ENCODE assay signal across 8 cellular contexts in genomic region chr3:15646924-15647511, GRCh38. TPM values are rescaled to one million over a fixed set of nuclear protein-coding genes. Genes with fewer than 3 reads are reported as not detected.
DNase-seq lines count a peak whose midpoint lies in the region; ATAC-seq, FAIRE-seq and TF ChIP-seq lines count a peak whose summit lies in the region.

No MANE protein-coding gene starts in this region.

- H2AFZ ChIP-seq in SU-DHL-6 (ENCODE audit: low read depth, low read length, severe bottlenecking), result no peak overlapping the region
- no peak overlapping the region for H2AFZ ChIP-seq in fibroblast of lung (ENCODE audit: low read length)

- ATAC-seq in HG02759 (IDR thresholded peaks at IDR 0.05; ENCODE audit: unreplicated experiment), result peak; percentile 24

- H3K79me2 ChIP-seq in SU-DHL-6 (ENCODE audit: insufficient read depth, low read length) (no peaks in the 10 kb centered on the region), fibroblast of lung (ENCODE audit: control insufficient read depth, insufficient read depth, low read length) (no peaks in the 10 kb centered on the region)

- DNase-seq in ELF-1 (ENCODE audit: low read depth, low spot score) (peak; percentile 74), fibroblast of lung (ENCODE audit: low read depth in 2 of 2) (peak; percentile 99 to 100), NCI-H2196 (lab: John Stamatoyannopoulos, UW; ENCODE audit: unreplicated experiment) (no peak), D721Med (ENCODE audit: insufficient read length, low spot score) (no peak), medulla oblongata (ENCODE audit: extremely low spot score) (no peak)

- H3K27ac ChIP-seq in SU-DHL-6 (ENCODE audit: low read depth, low read length), result no peak overlapping the region; the same call in 1 of the 2 replicates
- peak overlapping the region; percentile 91 for H3K27ac ChIP-seq in fibroblast of lung (ENCODE audit: insufficient read depth, low read length)
- peak overlapping the region; percentile 80 for H3K27ac ChIP-seq in rectal smooth muscle tissue (ENCODE audit: low read depth, low read length)

- H3K9me2 ChIP-seq in SU-DHL-6 (replicated peaks; ENCODE audit: insufficient read depth, low read length), result no peaks in the 10 kb centered on the region

- H3K4me1 ChIP-seq in fibroblast of lung (ENCODE audit: control insufficient read depth, extremely low read depth, insufficient read depth, low read length), result peaks cover 28% of the 10 kb centered on the region
- peaks cover 24% of the 10 kb centered on the region for H3K4me1 ChIP-seq in rectal smooth muscle tissue (ENCODE audit: control insufficient read depth, insufficient read depth, low read length)

- no peak for TF ChIP-seq CTCF in SU-DHL-6 (IDR thresholded peaks at IDR 0.05; ENCODE audit: insufficient read depth, low read length, poor library complexity, severe bottlenecking)
- no peak for TF ChIP-seq CTCF in fibroblast of lung (conservative IDR thresholded peaks at IDR 0.05 in 1 of 2, IDR thresholded peaks at IDR 0.05 in 1 of 2; ENCODE audit: low read depth in 1 of 2, low read length in 2 of 2)
- TF ChIP-seq CTCF in D721Med (IDR thresholded peaks at IDR 0.05; ENCODE audit: insufficient read depth, missing control alignments), result no peak

- H3K4me3 ChIP-seq in SU-DHL-6 (ENCODE audit: insufficient read depth, low read length, poor library complexity, severe bottlenecking) (no peak overlapping the region), fibroblast of lung (replicated peaks in 1 of 4; ENCODE audit: control extremely low read depth in 1 of 4, insufficient read depth in 1 of 4, low read depth in 3 of 4, low read length in 4 of 4) (peak overlapping the region in 2 of 4 experiments; percentile 9 to 15), rectal smooth muscle tissue (ENCODE audit: low read length) (peak overlapping the region; percentile 2)

- H3K36me3 ChIP-seq in SU-DHL-6 (ENCODE audit: low read length) (no peaks in the 10 kb centered on the region), fibroblast of lung (ENCODE audit: control insufficient read depth, insufficient read depth, low read length) (no peaks in the 10 kb centered on the region), rectal smooth muscle tissue (ENCODE audit: control insufficient read depth, insufficient read depth, low read length) (no peaks in the 10 kb centered on the region)

- H3K27me3 ChIP-seq in SU-DHL-6 (ENCODE audit: low read length), result no peaks in the 10 kb centered on the region
- no peaks in the 10 kb centered on the region for H3K27me3 ChIP-seq in fibroblast of lung (ENCODE audit: control insufficient read depth, insufficient read depth, low read length)
- no peaks in the 10 kb centered on the region for H3K27me3 ChIP-seq in rectal smooth muscle tissue (ENCODE audit: control insufficient read depth, insufficient read depth, low read length)

- peak overlapping the region; percentile 31 for H3K4me2 ChIP-seq in SU-DHL-6 (ENCODE audit: low read depth, low read length, poor library complexity, severe bottlenecking)
- H3K4me2 ChIP-seq in fibroblast of lung (ENCODE audit: extremely low read depth, insufficient read depth, low read length), result peak overlapping the region; percentile 51

- H3F3A ChIP-seq in SU-DHL-6 (ENCODE audit: insufficient read depth), result no peaks in the 10 kb centered on the region

- FAIRE-seq in D721Med (lab: Jason Lieb, UNC), result no peak

- no peak overlapping the region for H3K9ac ChIP-seq in SU-DHL-6 (ENCODE audit: low read length)
- peak overlapping the region; percentile 50 for H3K9ac ChIP-seq in fibroblast of lung (ENCODE audit: insufficient read depth, low read length)
- H3K9ac ChIP-seq in rectal smooth muscle tissue (ENCODE audit: low read length), result no peak overlapping the region

- no peaks in the 10 kb centered on the region for H4K20me1 ChIP-seq in SU-DHL-6 (ENCODE audit: low read depth, low read length)
- no peaks in the 10 kb centered on the region for H4K20me1 ChIP-seq in fibroblast of lung (ENCODE audit: control insufficient read depth, extremely low read depth, insufficient read depth, low read length)

- H3K9me3 ChIP-seq in SU-DHL-6 (ENCODE audit: insufficient read depth, low read length), result no peaks in the 10 kb centered on the region
- H3K9me3 ChIP-seq in fibroblast of lung (ENCODE audit: control insufficient read depth, insufficient read depth, low read depth, low read length), result no peaks in the 10 kb centered on the region

RNA-seq across cellular contexts. Expression of gene BTD, which starts 45.5 kb away (rescaled TPM):
- total RNA-seq in fibroblast of lung, result 18.0 and 24.9 TPM in 2 replicates
- polyA plus RNA-seq in fibroblast of lung, result 19.1 and 24.4 TPM in 2 replicates
- polyA plus RNA-seq in fibroblast of lung (2012), result 13.7 and 18.6 TPM in 2 replicates
- polyA minus RNA-seq in fibroblast of lung (ENCODE audit: low replicate concordance), result 12.3 and 24.7 TPM in 2 replicates

RNA-seq across cellular contexts. Expression of gene HACL1, which starts 45.6 kb away (rescaled TPM):
- 16.4 and 20.6 TPM in 2 replicates for total RNA-seq in fibroblast of lung
- 16.0 and 17.7 TPM in 2 replicates for polyA plus RNA-seq in fibroblast of lung
- 9.8 and 13.6 TPM in 2 replicates for polyA plus RNA-seq in fibroblast of lung (2012)
- polyA minus RNA-seq in fibroblast of lung (ENCODE audit: low replicate concordance), result 4.1 and 7.7 TPM in 2 replicates

Comparison
In these comparisons a context has a peak if more than half of its experiments do, and no peak if none do; other contexts are left out.
1. DNase-seq: peak in ELF-1 (single experiment) and fibroblast of lung (2 of 2); none in NCI-H2196 (single experiment), D721Med (single experiment) and medulla oblongata (single experiment).